17 cellular contexts compared by ENCODE assay signal in the genomic region with DNA sequence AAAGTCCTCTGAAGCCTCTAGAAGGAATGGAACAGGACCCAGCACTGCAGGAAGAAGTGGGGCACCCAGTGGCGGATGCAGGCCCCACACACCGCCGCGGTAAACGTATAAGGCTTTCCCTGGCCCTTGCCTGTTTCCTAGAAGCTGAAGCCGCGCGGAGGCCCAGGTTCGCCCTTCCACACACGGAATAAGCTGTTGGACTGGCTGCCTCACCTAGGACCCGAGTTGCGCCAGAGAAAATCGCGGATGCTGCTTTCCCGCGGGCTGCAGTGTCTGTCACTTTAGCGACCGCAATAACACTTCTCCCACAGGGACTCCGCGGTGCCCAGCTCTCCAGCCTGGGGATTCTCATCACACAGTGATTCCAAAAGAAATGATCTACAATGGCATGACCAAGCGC.
"Had no signal": no experiment of that assay in that cellular context is flagged by ENCODE, and none has a peak within 500 bp of the region (broad histone marks: within the 10 kb centered on the region; RNA-seq: fewer than 3 reads in every experiment).

No MANE protein-coding gene starts in this region.

- H3K4me1 Mint-ChIP-seq: mesothelial cell of epicardium; naive thymus-derived CD4-positive, alpha-beta T cell; nephron; neural progenitor cell; stimulated activated memory B cell treated with anti-CD40 and anti-IgM and Interleukin-4, amounts not matched to agents 10 μg/mL and 1 μg/mL and 100 μg/mL, for 72 hours had no signal

- H3K9me3 Mint-ChIP-seq: stimulated activated memory B cell treated with anti-CD40 and anti-IgM and Interleukin-4, amounts not matched to agents 10 μg/mL and 1 μg/mL and 100 μg/mL, for 72 hours had no signal

- H3K36me3 Mint-ChIP-seq: neural progenitor cell; stimulated activated memory B cell treated with anti-CD40 and anti-IgM and Interleukin-4, amounts not matched to agents 10 μg/mL and 1 μg/mL and 100 μg/mL, for 72 hours had no signal

- DNase-seq: cortex of kidney; effector memory CD8-positive, alpha-beta T cell; foreskin fibroblast; gastrocnemius medialis; mesenchymal stem cell; naive thymus-derived CD4-positive, alpha-beta T cell; psoas muscle; sigmoid colon; stimulated activated CD4-positive, alpha-beta T cell treated with anti-CD3 and anti-CD28 coated beads, Interleukin-4, amount 100 ng/mL, for 4 hours; stimulated activated naive CD8-positive, alpha-beta T cell treated with anti-CD3 and anti-CD28 coated beads, Interleukin-15, Interleukin-2, amounts not matched to agents 100 U/mL and 50 U/mL, for 24 hours; substantia nigra; testis; uterus had no signal

- H3K27ac Mint-ChIP-seq: effector memory CD8-positive, alpha-beta T cell; mesothelial cell of epicardium; naive thymus-derived CD4-positive, alpha-beta T cell; nephron; neural progenitor cell; stimulated activated memory B cell treated with anti-CD40 and anti-IgM and Interleukin-4, amounts not matched to agents 10 μg/mL and 1 μg/mL and 100 μg/mL, for 72 hours had no signal

- H3K27me3 Mint-ChIP-seq: effector memory CD8-positive, alpha-beta T cell; naive thymus-derived CD4-positive, alpha-beta T cell; stimulated activated memory B cell treated with anti-CD40 and anti-IgM and Interleukin-4, amounts not matched to agents 10 μg/mL and 1 μg/mL and 100 μg/mL, for 72 hours had no signal

- H3K4me3 Mint-ChIP-seq: effector memory CD8-positive, alpha-beta T cell; mesothelial cell of epicardium; naive thymus-derived CD4-positive, alpha-beta T cell; nephron; neural progenitor cell; stimulated activated memory B cell treated with anti-CD40 and anti-IgM and Interleukin-4, amounts not matched to agents 10 μg/mL and 1 μg/mL and 100 μg/mL, for 72 hours had no signal
